8 cellular contexts compared by ENCODE assay signal in genomic region chr20:45322952-45323383, GRCh38.
DNase-seq lines count a peak whose midpoint lies in the region; ATAC-seq and TF ChIP-seq lines count a peak whose summit lies in the region.

No MANE protein-coding gene starts in this region.

- peak; percentile 27 for ATAC-seq in SK-N-SH treated with all-trans-retinoic acid at 6 μM for 48 hours
- peak; percentile 60 for ATAC-seq in stimulated activated memory B cell treated with anti-CD40 and anti-IgM and Interleukin-4, amounts not matched to agents 10 μg/mL and 1 μg/mL and 100 μg/mL, for 72 hours
- ATAC-seq in effector memory CD8-positive, alpha-beta T cell (replicated peaks): no peak
- ATAC-seq in GM18858 (IDR thresholded peaks at IDR 0.05; ENCODE audit: unreplicated experiment): no peak

- H3K27ac ChIP-seq in HL-60 (replicated peaks): no peak overlapping the region

- no peak overlapping the region for H3K4me3 ChIP-seq in HL-60 (replicated peaks; ENCODE audit: insufficient read depth, low read length)

- no peak overlapping the region for H3K27ac Mint-ChIP-seq in stimulated activated memory B cell treated with anti-CD40 and anti-IgM and Interleukin-4, amounts not matched to agents 10 μg/mL and 1 μg/mL and 100 μg/mL, for 72 hours
- H3K27ac Mint-ChIP-seq in effector memory CD8-positive, alpha-beta T cell: no peak overlapping the region

- peak; percentile 31 for TF ChIP-seq CTCF in HL-60 (IDR thresholded peaks at IDR 0.05; ENCODE audit: insufficient read depth, low read length)

- H3K4me3 Mint-ChIP-seq in stimulated activated memory B cell treated with anti-CD40 and anti-IgM and Interleukin-4, amounts not matched to agents 10 μg/mL and 1 μg/mL and 100 μg/mL, for 72 hours: no peak overlapping the region
- no peak overlapping the region for H3K4me3 Mint-ChIP-seq in effector memory CD8-positive, alpha-beta T cell

- no peaks in the 10 kb centered on the region for H3K27me3 ChIP-seq in HL-60 (ENCODE audit: insufficient read depth, poor library complexity, severe bottlenecking)

- peak in 10 of 14 donors; percentile 23 to 64 (median 43) for DNase-seq in C1 segment of cervical spinal cord (lab: John Stamatoyannopoulos, UW)
- DNase-seq in HL-60 (ENCODE audit: low read depth in 1 of 2, low spot score in 1 of 2): peak; percentile 55 to 89
- peak; percentile 65 for DNase-seq in glomerular visceral epithelial cell (ENCODE audit: extremely low spot score)
- no peak for DNase-seq in effector memory CD8-positive, alpha-beta T cell
- no peak for DNase-seq in NCI-H1436 (lab: John Stamatoyannopoulos, UW)

- H3K27me3 Mint-ChIP-seq in stimulated activated memory B cell treated with anti-CD40 and anti-IgM and Interleukin-4, amounts not matched to agents 10 μg/mL and 1 μg/mL and 100 μg/mL, for 72 hours: no peaks in the 10 kb centered on the region
- no peaks in the 10 kb centered on the region for H3K27me3 Mint-ChIP-seq in effector memory CD8-positive, alpha-beta T cell

- no peaks in the 10 kb centered on the region for H3K36me3 Mint-ChIP-seq in stimulated activated memory B cell treated with anti-CD40 and anti-IgM and Interleukin-4, amounts not matched to agents 10 μg/mL and 1 μg/mL and 100 μg/mL, for 72 hours
- H3K36me3 Mint-ChIP-seq in effector memory CD8-positive, alpha-beta T cell (ENCODE audit: insufficient read depth): peaks cover 12% of the 10 kb centered on the region

- H3K9me3 Mint-ChIP-seq in stimulated activated memory B cell treated with anti-CD40 and anti-IgM and Interleukin-4, amounts not matched to agents 10 μg/mL and 1 μg/mL and 100 μg/mL, for 72 hours: no peaks in the 10 kb centered on the region
- H3K9me3 Mint-ChIP-seq in effector memory CD8-positive, alpha-beta T cell: no peaks in the 10 kb centered on the region

- H3K4me1 Mint-ChIP-seq in stimulated activated memory B cell treated with anti-CD40 and anti-IgM and Interleukin-4, amounts not matched to agents 10 μg/mL and 1 μg/mL and 100 μg/mL, for 72 hours: peaks cover 27% of the 10 kb centered on the region
- peaks cover 12 to 20% of the 10 kb centered on the region in 2 donors for H3K4me1 Mint-ChIP-seq in effector memory CD8-positive, alpha-beta T cell (ENCODE audit: low read depth in 2 of 2)

TF ChIP-seq in SK-N-SH treated with all-trans-retinoic acid at 6 μM for 48 hours, 23 proteins besides CTCF, POLR2A, EP300 and RAD21:
- no peak for TF ChIP-seq ESRRG (CRISPR knock-in tag; IDR thresholded peaks at IDR 0.05)
- TF ChIP-seq ZNF70 (CRISPR knock-in tag; IDR thresholded peaks at IDR 0.05): no peak
- TF ChIP-seq PPARA (CRISPR knock-in tag; IDR thresholded peaks at IDR 0.05; ENCODE audit: borderline replicate concordance): no peak
- TF ChIP-seq ZFP3 (CRISPR knock-in tag; IDR thresholded peaks at IDR 0.05): no peak
- TF ChIP-seq CSDC2 (CRISPR knock-in tag; IDR thresholded peaks at IDR 0.05): no peak
- TF ChIP-seq CREB5 (CRISPR knock-in tag; IDR thresholded peaks at IDR 0.05; ENCODE audit: low read depth): no peak
- TF ChIP-seq ZNF8 (CRISPR knock-in tag; IDR thresholded peaks at IDR 0.05): no peak
- TF ChIP-seq PATZ1 (CRISPR knock-in tag; IDR thresholded peaks at IDR 0.05; ENCODE audit: borderline replicate concordance): no peak
- TF ChIP-seq BACH2 (CRISPR knock-in tag; IDR thresholded peaks at IDR 0.05; ENCODE audit: borderline replicate concordance): no peak
- TF ChIP-seq TOX (CRISPR knock-in tag; IDR thresholded peaks at IDR 0.05; ENCODE audit: borderline replicate concordance): no peak

Comparison
In these comparisons a context has a peak if more than half of its experiments do, and no peak if none do; other contexts are left out.
1. DNase-seq: peak in C1 segment of cervical spinal cord (10 of 14), HL-60 (2 of 2) and glomerular visceral epithelial cell (single experiment); none in effector memory CD8-positive, alpha-beta T cell (0 of 3) and NCI-H1436 (single experiment).
2. ATAC-seq: peak in SK-N-SH treated with all-trans-retinoic acid at 6 μM for 48 hours (single experiment) and stimulated activated memory B cell treated with anti-CD40 and anti-IgM and Interleukin-4, amounts not matched to agents 10 μg/mL and 1 μg/mL and 100 μg/mL, for 72 hours (single experiment); none in effector memory CD8-positive, alpha-beta T cell (single experiment) and GM18858 (single experiment).